ENCODE assay signal across 10 cellular contexts in the genomic region with DNA sequence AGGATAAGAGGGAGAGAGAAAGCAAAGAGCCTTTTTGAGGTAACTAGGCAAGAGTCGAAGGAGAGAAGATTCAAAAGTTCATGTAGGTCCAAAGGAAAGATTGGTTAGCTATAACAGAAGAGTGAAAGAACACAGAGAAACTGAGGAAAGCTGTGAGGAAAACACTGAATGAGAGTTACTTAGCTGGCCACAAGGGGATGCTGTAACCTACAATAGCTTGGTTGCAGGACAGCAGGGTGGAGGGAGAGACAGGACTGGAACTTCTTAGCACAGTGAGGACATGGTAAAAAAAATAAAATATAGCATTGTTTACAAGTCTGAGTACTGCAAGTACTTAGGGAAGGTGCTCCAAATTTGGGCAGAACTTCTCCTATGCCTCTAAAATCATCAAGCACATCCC. TPM values are rescaled to one million over a fixed set of nuclear protein-coding genes. Genes with fewer than 3 reads are reported as not detected.
DNase-seq lines count a peak whose midpoint lies in the region; ATAC-seq and TF ChIP-seq lines count a peak whose summit lies in the region.
"Had no signal": no experiment of that assay in that cellular context is flagged by ENCODE, and none has a peak within 500 bp of the region (broad histone marks: within the 10 kb centered on the region; RNA-seq: fewer than 3 reads in every experiment).

No MANE protein-coding gene starts in this region.

- H3K27me3 Mint-ChIP-seq in neural progenitor cell (ENCODE audit: insufficient read depth, low read depth), result peaks cover 16% of the 10 kb centered on the region

- no peaks in the 10 kb centered on the region for H3K79me2 ChIP-seq in DOHH2 (ENCODE audit: control insufficient read depth, low read length)
- no peaks in the 10 kb centered on the region for H3K79me2 ChIP-seq in Loucy (ENCODE audit: insufficient read depth, low read length)
- no peaks in the 10 kb centered on the region for H3K79me2 ChIP-seq in neural progenitor cell (ENCODE audit: low read depth)

- ATAC-seq in GM18909 (IDR thresholded peaks at IDR 0.05; ENCODE audit: poor library complexity, unreplicated experiment) (no peak), HG03108 (IDR thresholded peaks at IDR 0.05; ENCODE audit: unreplicated experiment) (no peak)

- H3K27ac Mint-ChIP-seq in neural progenitor cell, result no peak overlapping the region
- H3K27ac Mint-ChIP-seq: dendritic cell treated with granulocyte-macrophage colony-stimulating factor and Interleukin-4, amounts not matched to agents 40 ng/mL and 50 ng/mL, for 4 days had no signal

- H3K4me2 ChIP-seq in DOHH2 (ENCODE audit: low read length) (no peak overlapping the region), Loucy (ENCODE audit: low read depth, low read length, poor library complexity, severe bottlenecking) (no peak overlapping the region), neural progenitor cell (no peak overlapping the region)

- H3K9ac ChIP-seq in Loucy (ENCODE audit: low read depth, low read length, poor library complexity, severe bottlenecking) (no peak overlapping the region), neural progenitor cell (no peak overlapping the region)

- H3K36me3 ChIP-seq in DOHH2 (ENCODE audit: control insufficient read depth, low read length) (no peaks in the 10 kb centered on the region), Loucy (ENCODE audit: insufficient read depth, low read length) (no peaks in the 10 kb centered on the region), neural progenitor cell (no peaks in the 10 kb centered on the region)
- H3K36me3 ChIP-seq: pancreas had no signal

- no peaks in the 10 kb centered on the region for H3K9me3 Mint-ChIP-seq in neural progenitor cell
- H3K9me3 Mint-ChIP-seq: dendritic cell treated with granulocyte-macrophage colony-stimulating factor and Interleukin-4, amounts not matched to agents 40 ng/mL and 50 ng/mL, for 4 days had no signal

- peaks cover under 1% of the 10 kb centered on the region for H3K36me3 Mint-ChIP-seq in neural progenitor cell

- H3K4me3 Mint-ChIP-seq in neural progenitor cell, result no peak overlapping the region
- H3K4me3 Mint-ChIP-seq: dendritic cell treated with granulocyte-macrophage colony-stimulating factor and Interleukin-4, amounts not matched to agents 40 ng/mL and 50 ng/mL, for 4 days had no signal

- no peak overlapping the region for H3K4me3 ChIP-seq in DOHH2 (ENCODE audit: low read length)
- no peak overlapping the region for H3K4me3 ChIP-seq in Loucy (ENCODE audit: low read length, poor library complexity, severe bottlenecking)
- no peak overlapping the region for H3K4me3 ChIP-seq in neural progenitor cell
- H3K4me3 ChIP-seq: pancreas had no signal

- DNase-seq in dermis blood vessel endothelial cell, result peak; percentile 40
- peak; percentile 49 for DNase-seq in neural progenitor cell (ENCODE audit: low spot score)
- DNase-seq in activated CD4-positive, CD25-positive, alpha-beta regulatory T cell treated with anti-CD3 and anti-CD28 coated beads, Interleukin-2, amount 50 U/mL, for 72 hours, result no peak
- no peak for DNase-seq in stimulated activated CD4-positive, alpha-beta T cell treated with anti-CD3 and anti-CD28 coated beads, Interleukin-15, amount 100 ng/mL, for 24 hours
- DNase-seq: pancreas had no signal

- H4K20me1 ChIP-seq in DOHH2 (ENCODE audit: control insufficient read depth, insufficient read depth, low read depth, low read length), result no peaks in the 10 kb centered on the region
- no peaks in the 10 kb centered on the region for H4K20me1 ChIP-seq in Loucy (ENCODE audit: insufficient read depth, low read length, poor library complexity, severe bottlenecking)
- no peaks in the 10 kb centered on the region for H4K20me1 ChIP-seq in neural progenitor cell (ENCODE audit: low read depth)

- H3F3A ChIP-seq in DOHH2 (ENCODE audit: control insufficient read depth, insufficient read depth) (no peaks in the 10 kb centered on the region), Loucy (ENCODE audit: low read depth) (no peaks in the 10 kb centered on the region), neural progenitor cell (ENCODE audit: low read depth) (no peaks in the 10 kb centered on the region)

- H3K4me1 ChIP-seq in DOHH2 (ENCODE audit: control insufficient read depth, low read length) (no peaks in the 10 kb centered on the region), Loucy (ENCODE audit: insufficient read depth, low read length, poor library complexity, severe bottlenecking) (no peaks in the 10 kb centered on the region), neural progenitor cell (no peaks in the 10 kb centered on the region)
- H3K4me1 ChIP-seq: pancreas had no signal

- no peak overlapping the region for H2AFZ ChIP-seq in Loucy (ENCODE audit: low read length)
- no peak overlapping the region for H2AFZ ChIP-seq in neural progenitor cell (replicated peaks)

- H3K9me2 ChIP-seq in DOHH2 (replicated peaks; ENCODE audit: control insufficient read depth, low read length) (no peaks in the 10 kb centered on the region), Loucy (replicated peaks; ENCODE audit: low read depth, low read length) (no peaks in the 10 kb centered on the region)

- TF ChIP-seq CTCF in DOHH2 (IDR thresholded peaks at IDR 0.05; ENCODE audit: low read depth, low read length, poor library complexity, severe bottlenecking) (peak; percentile 19), Loucy (conservative IDR thresholded peaks at IDR 0.05; ENCODE audit: low read length) (peak; percentile 35), neural progenitor cell (IDR thresholded peaks at IDR 0.05) (peak; percentile 69)

- peaks cover 3% of the 10 kb centered on the region for H3K4me1 Mint-ChIP-seq in neural progenitor cell

- H3K27me3 ChIP-seq in DOHH2 (ENCODE audit: control insufficient read depth, low read length), result no peaks in the 10 kb centered on the region
- no peaks in the 10 kb centered on the region for H3K27me3 ChIP-seq in Loucy (ENCODE audit: insufficient read depth, low read length, poor library complexity, severe bottlenecking)
- no peaks in the 10 kb centered on the region for H3K27me3 ChIP-seq in neural progenitor cell
- H3K27me3 ChIP-seq: pancreas had no signal

- H3K27ac ChIP-seq in DOHH2 (ENCODE audit: low read depth, low read length), result no peak overlapping the region
- H3K27ac ChIP-seq in neural progenitor cell, result no peak overlapping the region
- H3K27ac ChIP-seq: pancreas had no signal

- H3K9me3 ChIP-seq in DOHH2 (ENCODE audit: control insufficient read depth, insufficient read depth, low read length) (no peaks in the 10 kb centered on the region), Loucy (ENCODE audit: insufficient read depth, low read depth, low read length) (no peaks in the 10 kb centered on the region), neural progenitor cell (ENCODE audit: low read depth) (no peaks in the 10 kb centered on the region)
- H3K9me3 ChIP-seq: pancreas had no signal

RNA-seq across cellular contexts. Expression of a gene that starts 48.3 kb away (rescaled TPM):
- total RNA-seq in dermis blood vessel endothelial cell (2.2 and 2.4 TPM in 2 replicates), neural progenitor cell (ENCODE audit: low replicate concordance) (0.59 TPM in 1 of 2 replicates, not detected in the other)

Comparison
In these comparisons a context has a peak if more than half of its experiments do, and no peak if none do; other contexts are left out.
1. CTCF ChIP-seq: peak in every context shown above with its lines; median percentile 69 in neural progenitor cell; 35 in Loucy; 19 in DOHH2.
2. DNase-seq: peak in dermis blood vessel endothelial cell (single experiment) and neural progenitor cell (single experiment); none in activated CD4-positive, CD25-positive, alpha-beta regulatory T cell treated with anti-CD3 and anti-CD28 coated beads, Interleukin-2, amount 50 U/mL, for 72 hours (single experiment) and stimulated activated CD4-positive, alpha-beta T cell treated with anti-CD3 and anti-CD28 coated beads, Interleukin-15, amount 100 ng/mL, for 24 hours (single experiment).